8 cellular contexts compared by ENCODE assay signal in the genomic region with DNA sequence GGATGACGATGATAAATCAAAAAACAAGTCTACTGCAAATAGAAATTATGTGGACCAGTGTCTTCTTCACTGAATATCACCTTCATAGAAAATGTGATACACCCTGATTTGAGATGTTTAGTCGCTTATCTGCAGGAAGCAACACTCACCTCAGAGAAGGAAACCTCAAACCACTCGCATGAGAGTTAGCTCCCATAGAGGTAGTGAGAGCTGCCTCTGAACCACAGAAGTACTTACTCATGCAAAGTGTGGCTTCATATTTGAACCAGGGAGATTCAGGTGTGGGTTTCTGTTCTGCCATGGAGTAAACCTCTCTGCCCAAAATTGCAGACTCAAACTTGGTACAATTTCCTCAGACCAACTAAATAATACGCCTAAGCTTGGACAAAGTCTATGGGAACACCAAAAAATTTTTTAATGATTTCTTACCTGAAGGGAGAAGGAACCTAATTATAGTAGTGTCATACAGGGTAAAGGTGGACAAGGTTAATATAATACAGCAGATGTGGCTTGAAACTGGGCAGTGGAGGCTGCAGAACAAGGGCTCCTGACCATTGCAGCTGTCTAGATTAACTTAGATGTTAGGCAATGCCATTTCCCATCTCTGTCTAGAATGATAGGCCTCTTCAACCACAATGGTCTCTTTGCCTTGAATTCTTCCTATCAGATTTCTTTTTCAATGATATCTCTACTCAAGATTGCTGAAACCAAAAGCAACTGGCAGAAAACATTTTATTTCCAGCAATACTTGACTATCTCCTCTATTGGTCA. TPM values are rescaled to one million over a fixed set of nuclear protein-coding genes. Genes with fewer than 3 reads are reported as not detected.
DNase-seq lines count a peak whose midpoint lies in the region; ATAC-seq, FAIRE-seq and TF ChIP-seq lines count a peak whose summit lies in the region.

No MANE protein-coding gene starts in this region.

- H3K79me2 ChIP-seq in HepG2 (ENCODE audit: insufficient read depth, low read length): no peaks in the 10 kb centered on the region

- H3K4me3 ChIP-seq in left ventricle myocardium inferior (no peak overlapping the region), HepG2 (replicated peaks in 1 of 3; ENCODE audit: insufficient read depth in 1 of 3, low read depth in 2 of 3, low read length in 3 of 3) (no peak overlapping the region), suprapubic skin (no peak overlapping the region)

- ATAC-seq in left ventricle myocardium superior (peak; percentile 43), HG03460 (IDR thresholded peaks at IDR 0.05; ENCODE audit: unreplicated experiment) (peak; percentile 96), HepG2 (no peak)

- H3K27ac ChIP-seq in left ventricle myocardium inferior (replicated peaks) (no peak overlapping the region), HepG2 (ENCODE audit: extremely low read length, insufficient read depth, low read length) (no peak overlapping the region), suprapubic skin (no peak overlapping the region)

- H3K36me3 ChIP-seq in left ventricle myocardium inferior (no peaks in the 10 kb centered on the region), HepG2 (replicated peaks in 1 of 2; ENCODE audit: control insufficient read depth in 1 of 2, insufficient read depth in 2 of 2, low read length in 2 of 2) (no peaks in the 10 kb centered on the region), suprapubic skin (no peaks in the 10 kb centered on the region)

- TF ChIP-seq RAD21 in HepG2 (CRISPR knock-in tag; IDR thresholded peaks at IDR 0.05): no peak

- H4K20me1 ChIP-seq in HepG2 (ENCODE audit: insufficient read depth, low read length): no peaks in the 10 kb centered on the region

- TF ChIP-seq CTCF in left ventricle myocardium inferior (IDR thresholded peaks at IDR 0.05; ENCODE audit: borderline replicate concordance) (no peak), HepG2 (CRISPR knock-in tag; IDR thresholded peaks at IDR 0.05) (no peak), suprapubic skin (IDR thresholded peaks at IDR 0.05) (no peak)

- POLR2A ChIA-PET in HepG2 (lab: Yijun Ruan, JAX): no interaction called here

- CTCF ChIA-PET in HepG2 (lab: Yijun Ruan, JAX; ENCODE audit: low intra/inter-chr PET ratio, low total read pairs): no interaction called here

- H3K4me1 ChIP-seq in left ventricle myocardium inferior (peaks cover 13% of the 10 kb centered on the region), HepG2 (ENCODE audit: insufficient read depth, low read length) (peaks cover 22% of the 10 kb centered on the region), suprapubic skin (peaks cover 20% of the 10 kb centered on the region)

- DNase-seq in left ventricle myocardium superior (no peak), left ventricle myocardium inferior (no peak), HepG2 (ENCODE audit: low spot score) (no peak), suprapubic skin (ENCODE audit: low spot score in 2 of 2) (no peak), NCI-H446 treated with DMSO at 0.1 percent for 48 hours (lab: John Stamatoyannopoulos, UW) (no peak), kidney glomerular epithelial cell (lab: John Stamatoyannopoulos, UW) (no peak)
- DNase-seq in activated CD4-positive, alpha-beta T cell treated with anti-CD3 and anti-CD28 coated beads for 4 hours: peak; percentile 60 to 62

- intact Hi-C loops in left ventricle myocardium superior (cut with micrococcal nuclease): no loop called here
- intact Hi-C loops in left ventricle myocardium inferior (cut with micrococcal nuclease): no loop called here
- intact Hi-C loops in HepG2 (cut with micrococcal nuclease; ENCODE audit: unreplicated experiment): no loop called here

- no peak overlapping the region for H3K4me2 ChIP-seq in HepG2 (ENCODE audit: low read depth, low read length)

- no TSS peak for BruUV-seq in HepG2 (replicated peaks; lab: Mats Ljungman, UMichigan)

- FAIRE-seq in HepG2 (lab: Jason Lieb, UNC): no peak

- in situ Hi-C loops in HepG2 (cut with HindIII; ENCODE audit: extremely low pct_ligation_motif_present, low pct_unique_long_range_greater_than_20kb): no loop called here

- TF ChIP-seq POLR2A in HepG2 (IDR thresholded peaks at IDR 0.05; ENCODE audit: insufficient read depth in 1 of 2, low read depth in 2 of 2, low read length in 2 of 2) (no peak), suprapubic skin (IDR thresholded peaks at IDR 0.05) (no peak)

- H3K27me3 ChIP-seq in left ventricle myocardium inferior (ENCODE audit: low read depth): no peaks in the 10 kb centered on the region
- H3K27me3 ChIP-seq in HepG2 (ENCODE audit: control insufficient read depth in 1 of 2, insufficient read depth in 2 of 2, low read length in 2 of 2): no peaks in the 10 kb centered on the region; a peak in 1 of 5 replicates
- no peaks in the 10 kb centered on the region for H3K27me3 ChIP-seq in suprapubic skin

- peak overlapping the region; percentile 42 for H2AFZ ChIP-seq in HepG2 (ENCODE audit: low read length)

- H3K9ac ChIP-seq in HepG2 (ENCODE audit: insufficient read depth, low read depth, low read length): no peak overlapping the region

- H3K9me3 ChIP-seq in left ventricle myocardium inferior (replicated peaks) (no peaks in the 10 kb centered on the region), HepG2 (ENCODE audit: low read length) (no peaks in the 10 kb centered on the region), suprapubic skin (no peaks in the 10 kb centered on the region)

- no peak for TF ChIP-seq EP300 in HepG2 (IDR thresholded peaks at IDR 0.05; ENCODE audit: low read depth in 2 of 2, low read length in 2 of 2)
- no peak for TF ChIP-seq EP300 in HepG2 (CRISPR knock-in tag; IDR thresholded peaks at IDR 0.05; ENCODE audit: borderline replicate concordance)
- no peak for TF ChIP-seq EP300 in suprapubic skin (IDR thresholded peaks at IDR 0.05)

- 54% methylated on average over 3 of the region's 4 CpGs for WGBS in HepG2 (ENCODE audit: low lambda C conversion rate)
- WGBS in suprapubic skin: 90% methylated on average over 4 of the region's 4 CpGs

TF ChIP-seq in HepG2, 621 proteins besides CTCF, POLR2A, EP300 and RAD21 (continues in another document):
- TF ChIP-seq AGO1 (IDR thresholded peaks at IDR 0.05; ENCODE audit: low read depth, low read length, poor library complexity, severe bottlenecking) (no peak), MXD4 (CRISPR knock-in tag; IDR thresholded peaks at IDR 0.05) (no peak)
- TF ChIP-seq, protein P1, sequence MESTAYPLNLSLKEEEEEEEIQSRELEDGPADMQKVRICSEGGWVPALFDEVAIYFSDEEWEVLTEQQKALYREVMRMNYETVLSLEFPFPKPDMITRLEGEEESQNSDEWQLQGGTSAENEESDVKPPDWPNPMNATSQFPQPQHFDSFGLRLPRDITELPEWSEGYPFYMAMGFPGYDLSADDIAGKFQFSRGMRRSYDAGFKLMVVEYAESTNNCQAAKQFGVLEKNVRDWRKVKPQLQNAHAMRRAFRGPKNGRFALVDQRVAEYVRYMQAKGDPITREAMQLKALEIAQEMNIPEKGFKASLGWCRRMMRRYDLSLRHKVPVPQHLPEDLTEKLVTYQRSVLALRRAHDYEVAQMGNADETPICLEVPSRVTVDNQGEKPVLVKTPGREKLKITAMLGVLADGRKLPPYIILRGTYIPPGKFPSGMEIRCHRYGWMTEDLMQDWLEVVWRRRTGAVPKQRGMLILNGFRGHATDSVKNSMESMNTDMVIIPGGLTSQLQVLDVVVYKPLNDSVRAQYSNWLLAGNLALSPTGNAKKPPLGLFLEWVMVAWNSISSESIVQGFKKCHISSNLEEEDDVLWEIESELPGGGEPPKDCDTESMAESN (CRISPR knock-in tag; conservative IDR thresholded peaks at IDR 0.05): no peak
- TF ChIP-seq, protein P2, sequence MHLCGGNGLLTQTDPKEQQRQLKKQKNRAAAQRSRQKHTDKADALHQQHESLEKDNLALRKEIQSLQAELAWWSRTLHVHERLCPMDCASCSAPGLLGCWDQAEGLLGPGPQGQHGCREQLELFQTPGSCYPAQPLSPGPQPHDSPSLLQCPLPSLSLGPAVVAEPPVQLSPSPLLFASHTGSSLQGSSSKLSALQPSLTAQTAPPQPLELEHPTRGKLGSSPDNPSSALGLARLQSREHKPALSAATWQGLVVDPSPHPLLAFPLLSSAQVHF (CRISPR knock-in tag; IDR thresholded peaks at IDR 0.05): no peak

RNA-seq across cellular contexts. Expression of a gene that starts 29.6 kb away (rescaled TPM):
- total RNA-seq in left ventricle myocardium superior (13.5 TPM), left ventricle myocardium inferior (14.8 TPM), HepG2 (2016; rRNA removed; fragmentation: Illumina TruSeq; extraction: Trizol) (1.9 and 3.0 TPM in 2 replicates), suprapubic skin (1 to 10 TPM; 2.9 to 5.8 (median 4.4) TPM)
- 0.26 and 0.40 TPM in 2 replicates for total RNA-seq in HepG2 (2016; cell fraction: cytosol; rRNA removed; fragmentation: Illumina TruSeq; extraction: Trizol; ENCODE audit: low read depth)
- total RNA-seq in HepG2 (2016; cell fraction: insoluble cytoplasmic fraction; rRNA removed; fragmentation: Illumina TruSeq; extraction: Trizol): 2.2 and 2.8 TPM in 2 replicates
- 0.86 and 1.1 TPM in 2 replicates for total RNA-seq in HepG2 (2016; cell fraction: membrane; rRNA removed; fragmentation: Illumina TruSeq; extraction: Trizol)
- total RNA-seq in HepG2 (2016; cell fraction: nucleus; rRNA removed; fragmentation: Illumina TruSeq; extraction: Trizol): 2.0 and 4.1 TPM in 2 replicates
- polyA plus RNA-seq in HepG2 (2011; rRNA removed): 1.8 and 2.7 TPM in 2 replicates
- polyA plus RNA-seq in HepG2 (2011; cell fraction: cytosol; rRNA removed): 1.3 and 1.6 TPM in 2 replicates
- polyA plus RNA-seq in HepG2 (2011; cell fraction: nucleus; rRNA removed): 1.8 and 2.5 TPM in 2 replicates
- 1.2 and 1.6 TPM in 2 replicates for polyA plus RNA-seq in HepG2 (2012)
- polyA plus RNA-seq in HepG2 (2016; cell fraction: cytosol; fragmentation: Illumina TruSeq; extraction: Trizol; ENCODE audit: low read depth): 0.16 and 0.17 TPM in 2 replicates
- polyA plus RNA-seq in HepG2 (2016; cell fraction: insoluble cytoplasmic fraction; fragmentation: Illumina TruSeq; extraction: Trizol; ENCODE audit: low read depth): 2.0 and 2.2 TPM in 2 replicates
- polyA plus RNA-seq in HepG2 (2016; cell fraction: membrane; fragmentation: Illumina TruSeq; extraction: Trizol; ENCODE audit: low read depth): 0.30 and 0.35 TPM in 2 replicates
- 3.2 and 3.5 TPM in 2 replicates for polyA plus RNA-seq in HepG2 (2016; cell fraction: nucleus; fragmentation: Illumina TruSeq; extraction: Trizol; ENCODE audit: insufficient read depth, low read depth)
- 3.5 and 3.8 TPM in 2 replicates for polyA minus RNA-seq in HepG2 (2011; rRNA and poly(A)+ RNA removed; ENCODE audit: low replicate concordance)
- polyA minus RNA-seq in HepG2 (2011; cell fraction: cytosol; rRNA and poly(A)+ RNA removed): 1.2 and 1.4 TPM in 2 replicates
- polyA minus RNA-seq in HepG2 (2011; cell fraction: nucleus; rRNA and poly(A)+ RNA removed): 3.1 and 4.5 TPM in 2 replicates

Comparison
In these comparisons a context has a peak if more than half of its experiments do, and no peak if none do; other contexts are left out.
1. DNase-seq: peak in activated CD4-positive, alpha-beta T cell treated with anti-CD3 and anti-CD28 coated beads for 4 hours (2 of 2); none in left ventricle myocardium superior (single experiment), left ventricle myocardium inferior (single experiment), HepG2 (single experiment), suprapubic skin (0 of 2), NCI-H446 treated with DMSO at 0.1 percent for 48 hours (single experiment) and kidney glomerular epithelial cell (single experiment).